ENCODE assay signal across 25 cellular contexts in genomic region chrX:154333116-154333515, GRCh38. TPM values are rescaled to one million over a fixed set of nuclear protein-coding genes. Genes with fewer than 3 reads are reported as not detected.
"Had no signal": no experiment of that assay in that cellular context is flagged by ENCODE, and none has a peak within 500 bp of the region (broad histone marks: within the 10 kb centered on the region; RNA-seq: fewer than 3 reads in every experiment).

No MANE protein-coding gene starts in this region.

- H3K36me3 ChIP-seq: right atrium auricular region, sigmoid colon, suprapubic skin, thyroid gland had no signal

- H2AFZ ChIP-seq: hepatocyte had no signal

- H3K4me2 ChIP-seq: hepatocyte had no signal

- H3K79me2 ChIP-seq: hepatocyte had no signal

- H3K4me3 ChIP-seq: coronary artery, hepatocyte, right atrium auricular region, sigmoid colon, skin epidermis, suprapubic skin, thyroid gland had no signal

- ATAC-seq: stimulated activated naive CD8-positive, alpha-beta T cell treated with anti-CD3 and anti-CD28 coated beads, Interleukin-15, Interleukin-2, amounts not matched to agents 100 U/mL and 50 U/mL, for 24 hours had no signal

- H3K9me3 ChIP-seq: right atrium auricular region, sigmoid colon, suprapubic skin, thyroid gland had no signal

- H3K9me3 Mint-ChIP-seq: naive thymus-derived CD4-positive, alpha-beta T cell; type B pancreatic cell had no signal

- H3K27ac Mint-ChIP-seq: endodermal cell, type B pancreatic cell had no signal

- H3K27me3 Mint-ChIP-seq: naive thymus-derived CD4-positive, alpha-beta T cell had no signal

- H3K27me3 ChIP-seq: hepatocyte, right atrium auricular region, sigmoid colon, suprapubic skin, thyroid gland had no signal

- H3K36me3 Mint-ChIP-seq: naive thymus-derived CD4-positive, alpha-beta T cell; type B pancreatic cell had no signal

- FAIRE-seq: urothelium cell line had no signal

- H3K4me1 Mint-ChIP-seq: endodermal cell had no signal

- H3K4me3 Mint-ChIP-seq: endodermal cell, type B pancreatic cell had no signal

- DNase-seq: effector CD4-positive, alpha-beta T cell; endodermal cell; foreskin melanocyte; head of caudate nucleus; naive thymus-derived CD4-positive, alpha-beta T cell; sigmoid colon; stimulated activated CD4-positive, alpha-beta T cell treated with anti-CD3 and anti-CD28 coated beads, Interleukin-12 subunit alpha, Interleukin-12 subunit beta, amount 100 ng/mL, for 4 hours; stimulated activated naive CD8-positive, alpha-beta T cell treated with anti-CD3 and anti-CD28 coated beads, Interleukin-15, Interleukin-2, amounts not matched to agents 100 U/mL and 50 U/mL, for 24 hours; thyroid gland had no signal

- H3K4me1 ChIP-seq: sigmoid colon, suprapubic skin, thyroid gland had no signal

- H3K27ac ChIP-seq: coronary artery, hepatocyte, right atrium auricular region, sigmoid colon, skin epidermis, suprapubic skin, thyroid gland had no signal

RNA-seq across cellular contexts. Expression of gene TKTL1, which starts 37.5 kb away (rescaled TPM):
- total RNA-seq: endodermal cell, hepatocyte, kidney epithelial cell, lung microvascular endothelial cell, osteocyte had no signal
- polyA plus RNA-seq: esophagus, liver had no signal

RNA-seq across cellular contexts. Expression of gene TEX28, which starts 38.2 kb away (rescaled TPM):
- total RNA-seq: endodermal cell; hepatocyte; kidney epithelial cell; liver; lung microvascular endothelial cell; mesenteric fat pad; mononuclear cell; naive thymus-derived CD4-positive, alpha-beta T cell; osteocyte; posterior vena cava; right atrium auricular region; sigmoid colon; thyroid gland had no signal
- polyA plus RNA-seq: esophagus; hepatocyte; liver; naive thymus-derived CD4-positive, alpha-beta T cell; neural cell; sigmoid colon had no signal
